Comparison of ENCODE assay signal across 1 cellular context in the genomic region with DNA sequence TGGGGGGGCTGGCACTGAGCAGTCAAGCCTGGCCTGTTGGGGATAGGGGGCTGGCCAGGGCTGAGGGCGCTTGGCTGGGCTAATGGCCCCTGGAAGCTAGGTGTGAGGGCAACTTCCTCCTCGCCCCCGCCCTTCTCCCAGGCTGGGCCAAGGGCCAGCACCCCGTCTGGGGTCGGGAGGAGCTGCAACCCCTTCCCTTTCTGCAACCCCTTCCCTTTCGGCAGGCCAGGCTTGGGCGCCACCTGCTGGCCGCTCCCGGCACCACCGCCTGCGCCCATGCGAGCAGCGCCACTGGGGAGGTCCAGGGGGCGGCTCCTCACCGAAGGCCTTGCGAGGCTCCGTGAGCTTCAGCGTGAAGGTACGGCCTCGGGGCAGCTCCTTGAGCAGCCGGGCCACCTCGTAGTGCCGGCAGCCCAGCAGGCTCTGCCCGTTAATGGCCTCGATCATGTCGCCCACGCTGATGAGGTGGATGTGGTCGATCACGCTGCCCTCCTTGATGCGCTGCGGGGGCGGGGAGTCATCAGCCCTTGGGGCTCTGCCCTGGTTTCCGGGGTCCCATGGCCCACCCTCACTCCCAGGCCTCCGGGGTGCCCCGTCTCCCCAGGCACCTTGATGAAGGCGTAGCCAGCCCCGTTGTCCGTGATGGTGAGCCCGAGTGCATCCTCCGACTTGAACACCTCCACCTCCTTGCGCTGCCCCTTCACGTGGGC.
TF ChIP-seq lines count a peak whose summit lies in the region.

No MANE protein-coding gene starts in this region.

TF ChIP-seq in HEK293, 187 proteins besides CTCF, POLR2A, EP300 and RAD21 (continued from another document and continues in another):
- TF ChIP-seq, protein P1, sequence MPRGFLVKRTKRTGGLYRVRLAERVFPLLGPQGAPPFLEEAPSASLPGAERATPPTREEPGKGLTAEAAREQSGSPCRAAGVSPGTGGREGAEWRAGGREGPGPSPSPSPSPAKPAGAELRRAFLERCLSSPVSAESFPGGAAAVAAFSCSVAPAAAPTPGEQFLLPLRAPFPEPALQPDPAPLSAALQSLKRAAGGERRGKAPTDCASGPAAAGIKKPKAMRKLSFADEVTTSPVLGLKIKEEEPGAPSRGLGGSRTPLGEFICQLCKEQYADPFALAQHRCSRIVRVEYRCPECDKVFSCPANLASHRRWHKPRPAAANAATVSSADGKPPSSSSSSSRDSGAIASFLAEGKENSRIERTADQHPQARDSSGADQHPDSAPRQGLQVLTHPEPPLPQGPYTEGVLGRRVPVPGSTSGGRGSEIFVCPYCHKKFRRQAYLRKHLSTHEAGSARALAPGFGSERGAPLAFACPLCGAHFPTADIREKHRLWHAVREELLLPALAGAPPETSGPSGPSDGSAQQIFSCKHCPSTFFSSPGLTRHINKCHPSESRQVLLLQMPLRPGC (tag by site-specific recombination; IDR thresholded peaks at IDR 0.05) = no peak
- no peak for TF ChIP-seq ZNF548 (tag by site-specific recombination; IDR thresholded peaks at IDR 0.05)
- TF ChIP-seq ZNF133 (tag by site-specific recombination; IDR thresholded peaks at IDR 0.05) = no peak
- no peak for TF ChIP-seq ZNF266 (tag by site-specific recombination; IDR thresholded peaks at IDR 0.05; ENCODE audit: low read depth)
- peak; percentile 66 for TF ChIP-seq ZBTB48 (tag by site-specific recombination; IDR thresholded peaks at IDR 0.05)
- no peak for TF ChIP-seq ZNF670 (tag by site-specific recombination; IDR thresholded peaks at IDR 0.05; ENCODE audit: low read depth)
- no peak for TF ChIP-seq ZNF239 (tag by site-specific recombination; IDR thresholded peaks at IDR 0.05)
- TF ChIP-seq KLF1 (tag by site-specific recombination; IDR thresholded peaks at IDR 0.05) = peak; percentile 44
- no peak for TF ChIP-seq ZBTB1 (tag by site-specific recombination; IDR thresholded peaks at IDR 0.05)
- peak; percentile 77 for TF ChIP-seq GLIS1 (tag by site-specific recombination; IDR thresholded peaks at IDR 0.05)
- TF ChIP-seq, protein P2, sequence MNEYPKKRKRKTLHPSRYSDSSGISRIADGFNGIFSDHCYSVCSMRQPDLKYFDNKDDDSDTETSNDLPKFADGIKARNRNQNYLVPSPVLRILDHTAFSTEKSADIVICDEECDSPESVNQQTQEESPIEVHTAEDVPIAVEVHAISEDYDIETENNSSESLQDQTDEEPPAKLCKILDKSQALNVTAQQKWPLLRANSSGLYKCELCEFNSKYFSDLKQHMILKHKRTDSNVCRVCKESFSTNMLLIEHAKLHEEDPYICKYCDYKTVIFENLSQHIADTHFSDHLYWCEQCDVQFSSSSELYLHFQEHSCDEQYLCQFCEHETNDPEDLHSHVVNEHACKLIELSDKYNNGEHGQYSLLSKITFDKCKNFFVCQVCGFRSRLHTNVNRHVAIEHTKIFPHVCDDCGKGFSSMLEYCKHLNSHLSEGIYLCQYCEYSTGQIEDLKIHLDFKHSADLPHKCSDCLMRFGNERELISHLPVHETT (tag by site-specific recombination; IDR thresholded peaks at IDR 0.05) = no peak
- TF ChIP-seq, protein P3, sequence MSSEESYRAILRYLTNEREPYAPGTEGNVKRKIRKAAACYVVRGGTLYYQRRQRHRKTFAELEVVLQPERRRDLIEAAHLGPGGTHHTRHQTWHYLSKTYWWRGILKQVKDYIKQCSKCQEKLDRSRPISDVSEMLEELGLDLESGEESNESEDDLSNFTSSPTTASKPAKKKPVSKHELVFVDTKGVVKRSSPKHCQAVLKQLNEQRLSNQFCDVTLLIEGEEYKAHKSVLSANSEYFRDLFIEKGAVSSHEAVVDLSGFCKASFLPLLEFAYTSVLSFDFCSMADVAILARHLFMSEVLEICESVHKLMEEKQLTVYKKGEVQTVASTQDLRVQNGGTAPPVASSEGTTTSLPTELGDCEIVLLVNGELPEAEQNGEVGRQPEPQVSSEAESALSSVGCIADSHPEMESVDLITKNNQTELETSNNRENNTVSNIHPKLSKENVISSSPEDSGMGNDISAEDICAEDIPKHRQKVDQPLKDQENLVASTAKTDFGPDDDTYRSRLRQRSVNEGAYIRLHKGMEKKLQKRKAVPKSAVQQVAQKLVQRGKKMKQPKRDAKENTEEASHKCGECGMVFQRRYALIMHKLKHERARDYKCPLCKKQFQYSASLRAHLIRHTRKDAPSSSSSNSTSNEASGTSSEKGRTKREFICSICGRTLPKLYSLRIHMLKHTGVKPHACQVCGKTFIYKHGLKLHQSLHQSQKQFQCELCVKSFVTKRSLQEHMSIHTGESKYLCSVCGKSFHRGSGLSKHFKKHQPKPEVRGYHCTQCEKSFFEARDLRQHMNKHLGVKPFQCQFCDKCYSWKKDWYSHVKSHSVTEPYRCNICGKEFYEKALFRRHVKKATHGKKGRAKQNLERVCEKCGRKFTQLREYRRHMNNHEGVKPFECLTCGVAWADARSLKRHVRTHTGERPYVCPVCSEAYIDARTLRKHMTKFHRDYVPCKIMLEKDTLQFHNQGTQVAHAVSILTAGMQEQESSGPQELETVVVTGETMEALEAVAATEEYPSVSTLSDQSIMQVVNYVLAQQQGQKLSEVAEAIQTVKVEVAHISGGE (tag by site-specific recombination; conservative IDR thresholded peaks at IDR 0.05; ENCODE audit: low read depth) = no peak
- peak; percentile 35 for TF ChIP-seq ZNF654 (tag by site-specific recombination; IDR thresholded peaks at IDR 0.05; ENCODE audit: low read depth)
- no peak for TF ChIP-seq SCRT1 (tag by site-specific recombination; IDR thresholded peaks at IDR 0.05; ENCODE audit: borderline replicate concordance)
- no peak for TF ChIP-seq ZNF600 (tag by site-specific recombination; IDR thresholded peaks at IDR 0.05)
- peak; percentile 50; the same call in 1 of the 2 replicates for TF ChIP-seq GLIS2 (tag by site-specific recombination; IDR thresholded peaks at IDR 0.05)
- TF ChIP-seq MYNN (tag by site-specific recombination; IDR thresholded peaks at IDR 0.05; ENCODE audit: borderline replicate concordance) = no peak
- TF ChIP-seq TCF7L2 (IDR thresholded peaks at IDR 0.05; ENCODE audit: borderline replicate concordance, low read depth, low read length) = no peak
- TF ChIP-seq ZNF433 (tag by site-specific recombination; IDR thresholded peaks at IDR 0.05; ENCODE audit: low read depth) = no peak
- TF ChIP-seq WT1 (tag by site-specific recombination; IDR thresholded peaks at IDR 0.05) = no peak
- TF ChIP-seq PRDM1 (tag by site-specific recombination; IDR thresholded peaks at IDR 0.05) = peak; percentile 82
- no peak for TF ChIP-seq ZNF24 (tag by site-specific recombination; IDR thresholded peaks at IDR 0.05)
- no peak for TF ChIP-seq ZSCAN30 (tag by site-specific recombination; IDR thresholded peaks at IDR 0.05)
- TF ChIP-seq, protein P4, sequence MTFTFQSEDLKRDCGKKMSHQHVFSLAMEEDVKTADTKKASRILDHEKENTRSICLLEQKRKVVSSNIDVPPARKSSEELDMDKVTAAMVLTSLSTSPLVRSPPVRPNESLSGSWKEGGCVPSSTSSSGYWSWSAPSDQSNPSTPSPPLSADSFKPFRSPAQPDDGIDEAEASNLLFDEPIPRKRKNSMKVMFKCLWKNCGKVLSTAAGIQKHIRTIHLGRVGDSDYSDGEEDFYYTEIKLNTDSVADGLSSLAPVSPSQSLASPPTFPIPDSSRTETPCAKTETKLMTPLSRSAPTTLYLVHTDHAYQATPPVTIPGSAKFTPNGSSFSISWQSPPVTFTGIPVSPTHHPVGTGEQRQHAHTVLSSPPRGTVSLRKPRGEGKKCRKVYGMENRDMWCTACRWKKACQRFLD (tag by site-specific recombination; IDR thresholded peaks at IDR 0.05) = no peak
- no peak for TF ChIP-seq ZNF514 (tag by site-specific recombination; IDR thresholded peaks at IDR 0.05)
- TF ChIP-seq, protein P5, sequence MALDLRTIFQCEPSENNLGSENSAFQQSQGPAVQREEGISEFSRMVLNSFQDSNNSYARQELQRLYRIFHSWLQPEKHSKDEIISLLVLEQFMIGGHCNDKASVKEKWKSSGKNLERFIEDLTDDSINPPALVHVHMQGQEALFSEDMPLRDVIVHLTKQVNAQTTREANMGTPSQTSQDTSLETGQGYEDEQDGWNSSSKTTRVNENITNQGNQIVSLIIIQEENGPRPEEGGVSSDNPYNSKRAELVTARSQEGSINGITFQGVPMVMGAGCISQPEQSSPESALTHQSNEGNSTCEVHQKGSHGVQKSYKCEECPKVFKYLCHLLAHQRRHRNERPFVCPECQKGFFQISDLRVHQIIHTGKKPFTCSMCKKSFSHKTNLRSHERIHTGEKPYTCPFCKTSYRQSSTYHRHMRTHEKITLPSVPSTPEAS (tag by site-specific recombination; IDR thresholded peaks at IDR 0.05) = no peak
- no peak for TF ChIP-seq ZXDB (tag by site-specific recombination; IDR thresholded peaks at IDR 0.05)
- TF ChIP-seq ZNF202 (tag by site-specific recombination; IDR thresholded peaks at IDR 0.05; ENCODE audit: borderline replicate concordance) = no peak
- no peak for TF ChIP-seq ZNF473 (tag by site-specific recombination; IDR thresholded peaks at IDR 0.05)
- TF ChIP-seq, protein P6, sequence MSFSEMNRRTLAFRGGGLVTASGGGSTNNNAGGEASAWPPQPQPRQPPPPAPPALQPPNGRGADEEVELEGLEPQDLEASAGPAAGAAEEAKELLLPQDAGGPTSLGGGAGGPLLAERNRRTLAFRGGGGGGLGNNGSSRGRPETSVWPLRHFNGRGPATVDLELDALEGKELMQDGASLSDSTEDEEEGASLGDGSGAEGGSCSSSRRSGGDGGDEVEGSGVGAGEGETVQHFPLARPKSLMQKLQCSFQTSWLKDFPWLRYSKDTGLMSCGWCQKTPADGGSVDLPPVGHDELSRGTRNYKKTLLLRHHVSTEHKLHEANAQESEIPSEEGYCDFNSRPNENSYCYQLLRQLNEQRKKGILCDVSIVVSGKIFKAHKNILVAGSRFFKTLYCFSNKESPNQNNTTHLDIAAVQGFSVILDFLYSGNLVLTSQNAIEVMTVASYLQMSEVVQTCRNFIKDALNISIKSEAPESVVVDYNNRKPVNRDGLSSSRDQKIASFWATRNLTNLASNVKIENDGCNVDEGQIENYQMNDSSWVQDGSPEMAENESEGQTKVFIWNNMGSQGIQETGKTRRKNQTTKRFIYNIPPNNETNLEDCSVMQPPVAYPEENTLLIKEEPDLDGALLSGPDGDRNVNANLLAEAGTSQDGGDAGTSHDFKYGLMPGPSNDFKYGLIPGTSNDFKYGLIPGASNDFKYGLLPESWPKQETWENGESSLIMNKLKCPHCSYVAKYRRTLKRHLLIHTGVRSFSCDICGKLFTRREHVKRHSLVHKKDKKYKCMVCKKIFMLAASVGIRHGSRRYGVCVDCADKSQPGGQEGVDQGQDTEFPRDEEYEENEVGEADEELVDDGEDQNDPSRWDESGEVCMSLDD (tag by site-specific recombination; IDR thresholded peaks at IDR 0.05) = peak; percentile 90
- TF ChIP-seq ZBTB7A (tag by site-specific recombination; IDR thresholded peaks at IDR 0.05; ENCODE audit: low read depth) = peak; percentile 61; the same call in 1 of the 2 replicates
- TF ChIP-seq, protein P7, sequence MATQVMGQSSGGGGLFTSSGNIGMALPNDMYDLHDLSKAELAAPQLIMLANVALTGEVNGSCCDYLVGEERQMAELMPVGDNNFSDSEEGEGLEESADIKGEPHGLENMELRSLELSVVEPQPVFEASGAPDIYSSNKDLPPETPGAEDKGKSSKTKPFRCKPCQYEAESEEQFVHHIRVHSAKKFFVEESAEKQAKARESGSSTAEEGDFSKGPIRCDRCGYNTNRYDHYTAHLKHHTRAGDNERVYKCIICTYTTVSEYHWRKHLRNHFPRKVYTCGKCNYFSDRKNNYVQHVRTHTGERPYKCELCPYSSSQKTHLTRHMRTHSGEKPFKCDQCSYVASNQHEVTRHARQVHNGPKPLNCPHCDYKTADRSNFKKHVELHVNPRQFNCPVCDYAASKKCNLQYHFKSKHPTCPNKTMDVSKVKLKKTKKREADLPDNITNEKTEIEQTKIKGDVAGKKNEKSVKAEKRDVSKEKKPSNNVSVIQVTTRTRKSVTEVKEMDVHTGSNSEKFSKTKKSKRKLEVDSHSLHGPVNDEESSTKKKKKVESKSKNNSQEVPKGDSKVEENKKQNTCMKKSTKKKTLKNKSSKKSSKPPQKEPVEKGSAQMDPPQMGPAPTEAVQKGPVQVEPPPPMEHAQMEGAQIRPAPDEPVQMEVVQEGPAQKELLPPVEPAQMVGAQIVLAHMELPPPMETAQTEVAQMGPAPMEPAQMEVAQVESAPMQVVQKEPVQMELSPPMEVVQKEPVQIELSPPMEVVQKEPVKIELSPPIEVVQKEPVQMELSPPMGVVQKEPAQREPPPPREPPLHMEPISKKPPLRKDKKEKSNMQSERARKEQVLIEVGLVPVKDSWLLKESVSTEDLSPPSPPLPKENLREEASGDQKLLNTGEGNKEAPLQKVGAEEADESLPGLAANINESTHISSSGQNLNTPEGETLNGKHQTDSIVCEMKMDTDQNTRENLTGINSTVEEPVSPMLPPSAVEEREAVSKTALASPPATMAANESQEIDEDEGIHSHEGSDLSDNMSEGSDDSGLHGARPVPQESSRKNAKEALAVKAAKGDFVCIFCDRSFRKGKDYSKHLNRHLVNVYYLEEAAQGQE (tag by site-specific recombination; IDR thresholded peaks at IDR 0.05) = no peak
- TF ChIP-seq, protein P8, sequence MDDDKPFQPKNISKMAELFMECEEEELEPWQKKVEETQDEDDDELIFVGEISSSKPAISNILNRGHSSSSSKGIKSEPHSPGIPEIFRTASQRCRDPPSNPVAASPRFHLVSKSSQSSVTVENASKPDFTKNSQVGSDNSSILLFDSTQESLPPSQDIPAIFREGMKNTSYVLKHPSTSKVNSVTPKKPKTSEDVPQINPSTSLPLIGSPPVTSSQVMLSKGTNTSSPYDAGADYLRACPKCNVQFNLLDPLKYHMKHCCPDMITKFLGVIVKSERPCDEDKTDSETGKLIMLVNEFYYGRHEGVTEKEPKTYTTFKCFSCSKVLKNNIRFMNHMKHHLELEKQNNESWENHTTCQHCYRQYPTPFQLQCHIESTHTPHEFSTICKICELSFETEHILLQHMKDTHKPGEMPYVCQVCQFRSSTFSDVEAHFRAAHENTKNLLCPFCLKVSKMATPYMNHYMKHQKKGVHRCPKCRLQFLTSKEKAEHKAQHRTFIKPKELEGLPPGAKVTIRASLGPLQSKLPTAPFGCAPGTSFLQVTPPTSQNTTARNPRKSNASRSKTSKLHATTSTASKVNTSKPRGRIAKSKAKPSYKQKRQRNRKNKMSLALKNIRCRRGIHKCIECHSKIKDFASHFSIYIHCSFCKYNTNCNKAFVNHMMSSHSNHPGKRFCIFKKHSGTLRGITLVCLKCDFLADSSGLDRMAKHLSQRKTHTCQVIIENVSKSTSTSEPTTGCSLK (tag by site-specific recombination; IDR thresholded peaks at IDR 0.05) = no peak
- TF ChIP-seq ZBTB17 (tag by site-specific recombination; IDR thresholded peaks at IDR 0.05) = peak; percentile 49
- TF ChIP-seq ZFHX2 (tag by site-specific recombination; conservative IDR thresholded peaks at IDR 0.05) = peak; percentile 85
- TF ChIP-seq, protein P9, sequence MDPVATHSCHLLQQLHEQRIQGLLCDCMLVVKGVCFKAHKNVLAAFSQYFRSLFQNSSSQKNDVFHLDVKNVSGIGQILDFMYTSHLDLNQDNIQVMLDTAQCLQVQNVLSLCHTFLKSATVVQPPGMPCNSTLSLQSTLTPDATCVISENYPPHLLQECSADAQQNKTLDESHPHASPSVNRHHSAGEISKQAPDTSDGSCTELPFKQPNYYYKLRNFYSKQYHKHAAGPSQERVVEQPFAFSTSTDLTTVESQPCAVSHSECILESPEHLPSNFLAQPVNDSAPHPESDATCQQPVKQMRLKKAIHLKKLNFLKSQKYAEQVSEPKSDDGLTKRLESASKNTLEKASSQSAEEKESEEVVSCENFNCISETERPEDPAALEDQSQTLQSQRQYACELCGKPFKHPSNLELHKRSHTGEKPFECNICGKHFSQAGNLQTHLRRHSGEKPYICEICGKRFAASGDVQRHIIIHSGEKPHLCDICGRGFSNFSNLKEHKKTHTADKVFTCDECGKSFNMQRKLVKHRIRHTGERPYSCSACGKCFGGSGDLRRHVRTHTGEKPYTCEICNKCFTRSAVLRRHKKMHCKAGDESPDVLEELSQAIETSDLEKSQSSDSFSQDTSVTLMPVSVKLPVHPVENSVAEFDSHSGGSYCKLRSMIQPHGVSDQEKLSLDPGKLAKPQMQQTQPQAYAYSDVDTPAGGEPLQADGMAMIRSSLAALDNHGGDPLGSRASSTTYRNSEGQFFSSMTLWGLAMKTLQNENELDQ (tag by site-specific recombination; IDR thresholded peaks at IDR 0.05; ENCODE audit: low read depth) = no peak
- TF ChIP-seq FEZF1 (tag by site-specific recombination; IDR thresholded peaks at IDR 0.05) = no peak
